7 cellular contexts compared by ENCODE assay signal in genomic region chr1:32239790-32240139, GRCh38. TPM values are rescaled to one million over a fixed set of nuclear protein-coding genes. Genes with fewer than 3 reads are reported as not detected.
DNase-seq lines count a peak whose midpoint lies in the region; ATAC-seq and TF ChIP-seq lines count a peak whose summit lies in the region.

No MANE protein-coding gene starts in this region.

- H3K36me3 Mint-ChIP-seq in HFFc6 (ENCODE audit: low read depth): no peaks in the 10 kb centered on the region

- intact Hi-C loops in left ventricle myocardium inferior (cut with micrococcal nuclease): no loop called here

- peaks cover 43% of the 10 kb centered on the region for H3K4me1 ChIP-seq in left ventricle myocardium inferior
- peaks cover 19% of the 10 kb centered on the region for H3K4me1 ChIP-seq in smooth muscle cell (ENCODE audit: low read depth)

- no peaks in the 10 kb centered on the region; the same call in 1 of the 2 replicates for H3K27me3 Mint-ChIP-seq in HFFc6 (ENCODE audit: insufficient read depth)

- no peak overlapping the region; the same call in 1 of the 2 replicates for H3K4me3 Mint-ChIP-seq in HFFc6

- no peaks in the 10 kb centered on the region for H3K36me3 ChIP-seq in left ventricle myocardium inferior
- H3K36me3 ChIP-seq in smooth muscle cell (ENCODE audit: low read depth): no peaks in the 10 kb centered on the region

- peak overlapping the region; percentile 89 for H3K4me2 ChIP-seq in smooth muscle cell

- H3K27ac ChIP-seq in VCaP (peak overlapping the region; percentile 84), left ventricle myocardium inferior (replicated peaks) (peak overlapping the region; percentile 89), smooth muscle cell (ENCODE audit: low read depth) (peak overlapping the region; percentile 46)

- ATAC-seq in HG03159 (IDR thresholded peaks at IDR 0.05; ENCODE audit: unreplicated experiment): no peak

- WGBS in smooth muscle cell (ENCODE audit: low lambda C conversion rate): 32% methylated on average over 20 of the region's 20 CpGs

- H3K9ac ChIP-seq in smooth muscle cell (ENCODE audit: low read depth): no peak overlapping the region

- H3K9me3 ChIP-seq in left ventricle myocardium inferior (replicated peaks): no peaks in the 10 kb centered on the region
- H3K9me3 ChIP-seq in smooth muscle cell (replicated peaks; ENCODE audit: low read depth): no peaks in the 10 kb centered on the region

- TF ChIP-seq CTCF in HFFc6 (IDR thresholded peaks at IDR 0.05) (no peak), VCaP (conservative IDR thresholded peaks at IDR 0.05) (no peak), left ventricle myocardium inferior (IDR thresholded peaks at IDR 0.05; ENCODE audit: borderline replicate concordance) (no peak), smooth muscle cell (IDR thresholded peaks at IDR 0.05; ENCODE audit: borderline replicate concordance, insufficient read depth, poor library complexity, severe bottlenecking) (no peak)

- H3K27ac Mint-ChIP-seq in HFFc6: peak overlapping the region; percentile 84; the same call in 1 of the 2 replicates

- H3K4me1 Mint-ChIP-seq in HFFc6 (ENCODE audit: low read depth): peaks cover 32% of the 10 kb centered on the region

- peak overlapping the region; percentile 91 for H2AFZ ChIP-seq in smooth muscle cell (ENCODE audit: low read depth)

- H3K4me3 ChIP-seq in left ventricle myocardium inferior (peak overlapping the region; percentile 79), smooth muscle cell (peak overlapping the region; percentile 65)

- no peaks in the 10 kb centered on the region for H4K20me1 ChIP-seq in smooth muscle cell (ENCODE audit: low read depth)

- no peak for DNase-seq in HFFc6
- DNase-seq in left ventricle myocardium inferior: no peak
- DNase-seq in smooth muscle cell (lab: John Stamatoyannopoulos, UW; ENCODE audit: unreplicated experiment): no peak
- DNase-seq in iPS-NIHi7 (ENCODE audit: extremely low spot score): no peak
- no peak for DNase-seq in HUDEP-2 (lab: John Stamatoyannopoulos, UW; ENCODE audit: unreplicated experiment in 76 of 76)

- no peaks in the 10 kb centered on the region for H3K9me3 Mint-ChIP-seq in HFFc6

- H3K79me2 ChIP-seq in smooth muscle cell (ENCODE audit: low read depth): no peaks in the 10 kb centered on the region

- peaks cover 25% of the 10 kb centered on the region for H3F3A ChIP-seq in smooth muscle cell (ENCODE audit: low read depth)

- H3K27me3 ChIP-seq in left ventricle myocardium inferior (ENCODE audit: low read depth) (no peaks in the 10 kb centered on the region), smooth muscle cell (ENCODE audit: low read depth) (no peaks in the 10 kb centered on the region)

RNA-seq across cellular contexts. Expression of gene FAM167B, which starts 7.3 kb away (rescaled TPM):
- 1 to 10 TPM; 1.1 to 2.1 (median 1.5) TPM for total RNA-seq in HFFc6 (2021; fragmentation: NEBNext Ultra II Directional; extraction: Animal tissue kit (Norgen Biotek cat#: 25700))
- total RNA-seq in left ventricle myocardium inferior: 7.9 TPM
- 0.31 TPM in 1 of 2 replicates, not detected in the other for total RNA-seq in smooth muscle cell
- polyA plus RNA-seq in smooth muscle cell: 0.39 TPM in 1 of 2 replicates, not detected in the other

RNA-seq across cellular contexts. Expression of gene LCK, which starts 11.3 kb away (rescaled TPM):
- total RNA-seq in HFFc6 (2021; fragmentation: NEBNext Ultra II Directional; extraction: Animal tissue kit (Norgen Biotek cat#: 25700)): not detected
- total RNA-seq in left ventricle myocardium inferior: 0.63 TPM
- total RNA-seq in smooth muscle cell: 0.22 TPM in 1 of 2 replicates, not detected in the other
- not detected in 2 replicates for polyA plus RNA-seq in smooth muscle cell

RNA-seq across cellular contexts. Expression of gene EIF3I, which starts 17.6 kb away (rescaled TPM):
- 100 to 1,000 TPM; 279 to 313 (median 285) TPM for total RNA-seq in HFFc6 (2021; fragmentation: NEBNext Ultra II Directional; extraction: Animal tissue kit (Norgen Biotek cat#: 25700))
- total RNA-seq in left ventricle myocardium inferior: 91.1 TPM
- total RNA-seq in smooth muscle cell: 200 and 240 TPM in 2 replicates
- 250 and 257 TPM in 2 replicates for polyA plus RNA-seq in smooth muscle cell

RNA-seq across cellular contexts. Expression of gene TMEM234, which starts 17.6 kb away (rescaled TPM):
- total RNA-seq in HFFc6 (2021; fragmentation: NEBNext Ultra II Directional; extraction: Animal tissue kit (Norgen Biotek cat#: 25700)): 10 to 100 TPM; 18.5 to 23.7 (median 20.3) TPM
- total RNA-seq in left ventricle myocardium inferior (10.9 TPM), smooth muscle cell (10.9 and 13.3 TPM in 2 replicates)
- polyA plus RNA-seq in smooth muscle cell: 19.8 and 27.5 TPM in 2 replicates

RNA-seq across cellular contexts. Expression of gene DCDC2B, which starts 30.9 kb away (rescaled TPM):
- total RNA-seq in HFFc6 (2021; fragmentation: NEBNext Ultra II Directional; extraction: Animal tissue kit (Norgen Biotek cat#: 25700)): not detected
- not detected for total RNA-seq in left ventricle myocardium inferior
- total RNA-seq in smooth muscle cell: not detected in 2 replicates
- 0.47 TPM in 1 of 2 replicates, not detected in the other for polyA plus RNA-seq in smooth muscle cell
